ENCODE assay signal across 10 cellular contexts in the genomic region with DNA sequence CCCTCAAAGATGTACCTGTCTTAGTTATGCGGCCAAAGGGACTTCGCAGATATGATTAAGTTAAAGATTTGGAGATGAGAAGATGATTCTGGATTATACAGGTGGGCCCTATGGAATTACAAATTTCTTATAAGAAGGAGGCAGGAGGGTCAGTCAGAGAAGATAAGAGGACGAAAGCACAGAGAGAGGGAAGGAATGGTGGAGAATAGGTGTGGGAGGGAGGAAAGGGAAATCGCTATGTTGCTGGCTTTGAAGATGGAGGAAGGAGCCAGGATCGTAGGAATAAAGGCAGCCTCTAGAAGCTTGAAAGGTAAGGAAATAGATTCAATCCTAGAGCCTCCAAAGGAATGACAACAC. TPM values are rescaled to one million over a fixed set of nuclear protein-coding genes. Genes with fewer than 3 reads are reported as not detected.
DNase-seq lines count a peak whose midpoint lies in the region; ATAC-seq and TF ChIP-seq lines count a peak whose summit lies in the region.
"Had no signal": no experiment of that assay in that cellular context is flagged by ENCODE, and none has a peak within 500 bp of the region (broad histone marks: within the 10 kb centered on the region; RNA-seq: fewer than 3 reads in every experiment).

No MANE protein-coding gene starts in this region.

- no TSS peak for BruUV-seq in mammary epithelial cell (replicated peaks; lab: Mats Ljungman, UMichigan)

- in situ Hi-C loops in mammary epithelial cell (cut with MboI; ENCODE audit: low sequenced_read_pairs in 2 of 2) = loop anchor here in 1 of 2 donors (25.0 kb wide), 1 partner anchor 131 kb away; no protein-coding TSS in a partner anchor

- H3K27me3 ChIP-seq in ACC112 (ENCODE audit: insufficient read depth, low read length) (no peaks in the 10 kb centered on the region), HUES6 (ENCODE audit: control insufficient read depth, insufficient read depth, low read length) (no peaks in the 10 kb centered on the region), mammary epithelial cell (ENCODE audit: insufficient read depth, low read length) (no peaks in the 10 kb centered on the region)
- no peaks in the 10 kb centered on the region for H3K27me3 ChIP-seq in naive thymus-derived CD4-positive, alpha-beta T cell (ENCODE audit: control insufficient read depth in 2 of 2, insufficient read depth in 2 of 2, low read length in 2 of 2)

- peak overlapping the region; percentile 87 for H3K4me2 ChIP-seq in mammary epithelial cell (ENCODE audit: insufficient read depth, low read depth, low read length)

- 67% methylated on average over 5 of the region's 5 CpGs for WGBS in mammary epithelial cell (ENCODE audit: low coverage, missing lambda C conversion rate)

- dilution Hi-C loops in mammary epithelial cell (cut with HindIII; ENCODE audit: low sequenced_read_pairs) = no loop called here

- H2AFZ ChIP-seq in ACC112 (ENCODE audit: low read length, unreplicated experiment) = peak overlapping the region; percentile 97
- H2AFZ ChIP-seq in mammary epithelial cell (ENCODE audit: low read depth, low read length) = peak overlapping the region; percentile 73

- intact Hi-C loops in mammary epithelial cell (cut with micrococcal nuclease) = no loop called here
- intact Hi-C loops in naive thymus-derived CD4-positive, alpha-beta T cell (cut with micrococcal nuclease) = loop anchor here (2.0 to 5.0 kb wide), 2 partner anchors 181 to 1322 kb away; a partner anchor contains a TSS
- intact Hi-C loops in mucosa of descending colon (cut with DNase I, micrococcal nuclease) = loop anchor here in 1 of 2 donors (10.0 kb wide), 1 partner anchor 254 kb away; no protein-coding TSS in a partner anchor

- H3K36me3 ChIP-seq in ACC112 (ENCODE audit: insufficient read depth, low read length) (peaks cover 15% of the 10 kb centered on the region; the same call in 1 of the 2 replicates), HUES6 (ENCODE audit: control insufficient read depth, insufficient read depth, low read length) (peaks cover 9% of the 10 kb centered on the region; the same call in 1 of the 2 replicates), mammary epithelial cell (ENCODE audit: insufficient read depth, low read length) (peaks cover 5% of the 10 kb centered on the region), mucosa of descending colon (ENCODE audit: low read depth) (no peaks in the 10 kb centered on the region)
- peaks cover 4 to 13% (median 9%) of the 10 kb centered on the region in 3 experiments for H3K36me3 ChIP-seq in naive thymus-derived CD4-positive, alpha-beta T cell (ENCODE audit: control insufficient read depth in 2 of 3, insufficient read depth in 3 of 3, low read length in 3 of 3)

- POLR2A ChIA-PET in naive thymus-derived CD4-positive, alpha-beta T cell (lab: Charles Lee) = interaction anchor here (1.7 to 5.4 kb wide), 7 partner anchors 7 to 401 kb away, joined by 6 to 70 read pairs (median 20); a partner anchor contains a TSS

- ATAC-seq in naive thymus-derived CD4-positive, alpha-beta T cell = no peak
- no peak for ATAC-seq in mucosa of descending colon

- H4K20me1 ChIP-seq in mammary epithelial cell (ENCODE audit: insufficient read depth, low read length) = peaks cover 2% of the 10 kb centered on the region

- H3K36me3 Mint-ChIP-seq in naive thymus-derived CD4-positive, alpha-beta T cell = peaks cover 3 to 27% (median 24%) of the 10 kb centered on the region in 5 donors

- H3K4me1 Mint-ChIP-seq in naive thymus-derived CD4-positive, alpha-beta T cell = peaks cover 34 to 58% (median 41%) of the 10 kb centered on the region in 7 donors

- H3K9me3 Mint-ChIP-seq in naive thymus-derived CD4-positive, alpha-beta T cell = peaks cover 0 to 3% (median 0%) of the 10 kb centered on the region in 11 donors

- TF ChIP-seq CTCF in mammary epithelial cell (conservative IDR thresholded peaks at IDR 0.05 in 1 of 2, IDR thresholded peaks at IDR 0.05 in 1 of 2; ENCODE audit: extremely low read depth in 1 of 2, insufficient read depth in 1 of 2, low read depth in 1 of 2, low read length in 2 of 2) (no peak), mucosa of descending colon (IDR thresholded peaks at IDR 0.05) (no peak)

- H3K9me3 ChIP-seq in HUES6 (ENCODE audit: control insufficient read depth, insufficient read depth, low read depth, low read length) (no peaks in the 10 kb centered on the region), mammary epithelial cell (replicated peaks; ENCODE audit: insufficient read depth, low read length) (no peaks in the 10 kb centered on the region), mucosa of descending colon (no peaks in the 10 kb centered on the region)
- no peaks in the 10 kb centered on the region for H3K9me3 ChIP-seq in naive thymus-derived CD4-positive, alpha-beta T cell (ENCODE audit: control insufficient read depth in 2 of 3, low read length in 3 of 3)

- peak overlapping the region; percentile 30 to 100 (median 97) for H3K4me3 Mint-ChIP-seq in naive thymus-derived CD4-positive, alpha-beta T cell

- peaks cover 27% of the 10 kb centered on the region for H3K4me1 ChIP-seq in ACC112 (ENCODE audit: control insufficient read depth, insufficient read depth, low read length, unreplicated experiment)
- H3K4me1 ChIP-seq in HUES6 (ENCODE audit: control insufficient read depth, insufficient read depth, low read length) = peaks cover 15% of the 10 kb centered on the region
- H3K4me1 ChIP-seq in mammary epithelial cell (ENCODE audit: insufficient read depth, low read length) = peaks cover 11% of the 10 kb centered on the region
- peaks cover 30 to 33% of the 10 kb centered on the region in 2 donors for H3K4me1 ChIP-seq in naive thymus-derived CD4-positive, alpha-beta T cell (ENCODE audit: control insufficient read depth in 2 of 2, insufficient read depth in 2 of 2, low read length in 2 of 2)
- H3K4me1 ChIP-seq in mucosa of descending colon (ENCODE audit: low read depth) = peaks cover 28% of the 10 kb centered on the region

- CTCF ChIA-PET in mammary epithelial cell (lab: Charles Lee; ENCODE audit: low non-redundant PET) = no interaction called here
- CTCF ChIA-PET in naive thymus-derived CD4-positive, alpha-beta T cell (lab: Charles Lee) = interaction anchor here (0.6 to 1.6 kb wide), 4 partner anchors 12 to 280 kb away, joined by 3 to 7 read pairs (median 4); no protein-coding TSS in a partner anchor

- peaks cover 0 to 16% (median 0%) of the 10 kb centered on the region in 5 donors for H3K27me3 Mint-ChIP-seq in naive thymus-derived CD4-positive, alpha-beta T cell

- DNase-seq in mammary epithelial cell = no peak
- DNase-seq in naive thymus-derived CD4-positive, alpha-beta T cell = no peak
- DNase-seq in NCI-H446 (lab: John Stamatoyannopoulos, UW) = no peak
- DNase-seq in stimulated activated CD4-positive, alpha-beta T cell treated with anti-CD3 and anti-CD28 coated beads, Interleukin-2, amount 100 ng/mL, for 48 hours = no peak
- no peak for DNase-seq in anterior cingulate cortex (lab: John Stamatoyannopoulos, UW)
- no peak for DNase-seq in mucosa of descending colon
- DNase-seq: activated gamma-delta T cell, NCI-H1930 had no signal

- H3K9ac ChIP-seq in HUES6 (ENCODE audit: low read length) (no peak overlapping the region), mammary epithelial cell (ENCODE audit: insufficient read depth, low read length) (no peak overlapping the region)

- H3K79me2 ChIP-seq in ACC112 (ENCODE audit: control insufficient read depth, insufficient read depth, low read length, unreplicated experiment) = peaks cover 36% of the 10 kb centered on the region
- peaks cover 41% of the 10 kb centered on the region for H3K79me2 ChIP-seq in mammary epithelial cell (ENCODE audit: insufficient read depth, low read length)

- peak overlapping the region in 8 of 9 donors; percentile 98 to 100 (median 100) for H3K27ac Mint-ChIP-seq in naive thymus-derived CD4-positive, alpha-beta T cell

- no peak overlapping the region for H3K27ac ChIP-seq in ACC112 (ENCODE audit: low read depth, low read length)
- H3K27ac ChIP-seq in HUES6 (ENCODE audit: low read depth, low read length) = no peak overlapping the region
- no peak overlapping the region for H3K27ac ChIP-seq in mammary epithelial cell (ENCODE audit: insufficient read depth, low read depth, low read length)
- H3K27ac ChIP-seq in naive thymus-derived CD4-positive, alpha-beta T cell (ENCODE audit: low read depth, low read length) = peak overlapping the region; percentile 99

- peak overlapping the region; percentile 94 for H3K4me3 ChIP-seq in ACC112 (ENCODE audit: low read depth, low read length)
- peak overlapping the region; percentile 78; the same call in 1 of the 2 replicates for H3K4me3 ChIP-seq in HUES6 (ENCODE audit: low read depth, low read length)
- H3K4me3 ChIP-seq in mammary epithelial cell (replicated peaks in 1 of 3; ENCODE audit: insufficient read depth in 1 of 3, low read depth in 2 of 3, low read length in 3 of 3) = peak overlapping the region in 1 of 3 experiments; percentile 73
- H3K4me3 ChIP-seq in naive thymus-derived CD4-positive, alpha-beta T cell (ENCODE audit: low read length) = peak overlapping the region; percentile 86
- no peak overlapping the region for H3K4me3 ChIP-seq in mucosa of descending colon

RNA-seq across cellular contexts. Expression of a gene that starts 1.2 kb away (rescaled TPM):
- 100 to 1,000 TPM; 103 to 167 TPM for total RNA-seq in mammary epithelial cell
- 64.6 TPM for polyA plus RNA-seq in mammary epithelial cell
- polyA minus RNA-seq in mammary epithelial cell = 105 TPM
- total RNA-seq in naive thymus-derived CD4-positive, alpha-beta T cell = 100 to 1,000 TPM in 3 of 5 experiments, 10 to 100 TPM in 2; 42.8 to 226 (median 104) TPM
- 10 to 100 TPM; 34.9 to 43.9 TPM for polyA plus RNA-seq in naive thymus-derived CD4-positive, alpha-beta T cell
- 100 to 1,000 TPM in 1 of 3 donors, 10 to 100 TPM in 2; 65.5 to 105 (median 67.0) TPM for total RNA-seq in mucosa of descending colon

RNA-seq across cellular contexts. Expression of a gene that starts 27.1 kb away (rescaled TPM):
- total RNA-seq in mammary epithelial cell = 10 to 100 TPM; 11.8 to 14.5 TPM
- 8.9 TPM for polyA plus RNA-seq in mammary epithelial cell
- 18.9 TPM for polyA minus RNA-seq in mammary epithelial cell
- 10 to 100 TPM; 18.2 to 58.2 (median 21.5) TPM for total RNA-seq in naive thymus-derived CD4-positive, alpha-beta T cell
- 10 to 100 TPM in 1 of 2 donors, 1 to 10 TPM in 1; 9.7 to 19.3 TPM for polyA plus RNA-seq in naive thymus-derived CD4-positive, alpha-beta T cell
- 10 to 100 TPM in 1 of 3 donors, 1 to 10 TPM in 2; 6.1 to 16.8 (median 9.5) TPM for total RNA-seq in mucosa of descending colon
